ENCODE assay signal across 15 cellular contexts in genomic region chr1:51422367-51423097, GRCh38.
DNase-seq lines count a peak whose midpoint lies in the region; ATAC-seq and TF ChIP-seq lines count a peak whose summit lies in the region.
"Had no signal": no experiment of that assay in that cellular context is flagged by ENCODE, and none has a peak within 500 bp of the region (broad histone marks: within the 10 kb centered on the region; RNA-seq: fewer than 3 reads in every experiment).

No MANE protein-coding gene starts in this region.

- ATAC-seq in HG02623 (IDR thresholded peaks at IDR 0.05; ENCODE audit: unreplicated experiment) (no peak), GM18498 (IDR thresholded peaks at IDR 0.05; ENCODE audit: unreplicated experiment) (no peak)

- DNase-seq in PC-9 (no peak), epithelial cell of prostate (ENCODE audit: low read depth, low spot score) (no peak), NCI-H1436 treated with DMSO at 0.1 percent for 48 hours (lab: John Stamatoyannopoulos, UW) (no peak), SK-N-DZ (ENCODE audit: low spot score) (no peak)
- DNase-seq: activated CD4-positive, alpha-beta T cell treated with anti-CD3 and anti-CD28 coated beads for 1 hour; activated gamma-delta T cell treated with Interleukin-2 at 50 U/mL for 16 hours; GDM1; NCI-H1092; occipital lobe; stimulated activated CD4-positive, alpha-beta T cell treated with anti-CD3 and anti-CD28 coated beads, Interleukin-1b, Interleukin-23, amount 100 ng/mL, for 48 hours had no signal

- BruUV-seq in PC-9 (replicated peaks; lab: Mats Ljungman, UMichigan): no TSS peak

- H3K27ac ChIP-seq in PC-9: peak overlapping the region; percentile 49
- peak overlapping the region; percentile 3 for H3K27ac ChIP-seq in epithelial cell of prostate
- H3K27ac ChIP-seq in neural cell (ENCODE audit: low read length): peak overlapping the region; percentile 42

- intact Hi-C loops in PC-9 (cut with micrococcal nuclease; ENCODE audit: unreplicated experiment): no loop called here

- peak overlapping the region; percentile 9; the same call in 1 of the 2 replicates for H3K9ac ChIP-seq in ES-I3 (ENCODE audit: low read depth, low read length)
- H3K9ac ChIP-seq in neural cell (ENCODE audit: low read length): peak overlapping the region; percentile 20
- H3K9ac ChIP-seq: BLaER1 treated with 17β-estradiol and CSF1 and Interleukin-3, amounts not matched to agents 10 nM and 100 nM had no signal

- H3K79me2 ChIP-seq in PC-9 (ENCODE audit: low read depth): no peaks in the 10 kb centered on the region
- H3K79me2 ChIP-seq in neural cell (replicated peaks; ENCODE audit: insufficient read depth, low read length): peaks cover 43% of the 10 kb centered on the region

- H3F3A ChIP-seq in PC-9 (ENCODE audit: insufficient read depth, low read depth) (0 out of 2 replicates have a peak, but pooled peaks cover 6% of the 10 kb centered on the region), neural cell (ENCODE audit: insufficient read depth, low read length, poor library complexity, severe bottlenecking) (no peaks in the 10 kb centered on the region)

- H3K4me1 ChIP-seq in ES-I3 (ENCODE audit: insufficient read depth, low read length): peaks cover 19% of the 10 kb centered on the region
- H3K4me1 ChIP-seq in PC-9 (replicated peaks; ENCODE audit: insufficient read depth): no peaks in the 10 kb centered on the region

- H3K36me3 ChIP-seq in ES-I3 (ENCODE audit: insufficient read depth, low read length) (no peaks in the 10 kb centered on the region), PC-9 (ENCODE audit: low read depth) (peaks cover 9% of the 10 kb centered on the region; the same call in 1 of the 2 replicates), neural cell (ENCODE audit: insufficient read depth, low read length) (no peaks in the 10 kb centered on the region)

- H2AFZ ChIP-seq in PC-9 (no peak overlapping the region), neural cell (ENCODE audit: low read depth, low read length) (peak overlapping the region; percentile 29)

- no peak for TF ChIP-seq CTCF in PC-9 (conservative IDR thresholded peaks at IDR 0.05)
- TF ChIP-seq CTCF in neural cell (IDR thresholded peaks at IDR 0.05; ENCODE audit: poor library complexity, severe bottlenecking): no peak

- CTCF ChIA-PET in PC-9 (lab: Charles Lee): no interaction called here

- H3K4me2 ChIP-seq in PC-9: no peak overlapping the region
- H3K4me2 ChIP-seq in neural cell (ENCODE audit: low read length): peak overlapping the region; percentile 72

- H3K27me3 ChIP-seq in PC-9 (ENCODE audit: insufficient read depth, low read depth) (no peaks in the 10 kb centered on the region), neural cell (ENCODE audit: insufficient read depth, low read depth, low read length) (no peaks in the 10 kb centered on the region)
- H3K27me3 ChIP-seq: BLaER1 treated with 17β-estradiol and CSF1 and Interleukin-3, amounts not matched to agents 10 nM and 100 nM had no signal

- H4K20me1 ChIP-seq in PC-9 (ENCODE audit: insufficient read depth) (no peaks in the 10 kb centered on the region), neural cell (ENCODE audit: insufficient read depth) (no peaks in the 10 kb centered on the region)
- H4K20me1 ChIP-seq: BLaER1 treated with 17β-estradiol and CSF1 and Interleukin-3, amounts not matched to agents 10 nM and 100 nM had no signal

- no peaks in the 10 kb centered on the region for H3K9me3 ChIP-seq in ES-I3 (ENCODE audit: control insufficient read depth, insufficient read depth, low read length)
- no peaks in the 10 kb centered on the region for H3K9me3 ChIP-seq in PC-9 (ENCODE audit: insufficient read depth, low read depth)
- no peaks in the 10 kb centered on the region for H3K9me3 ChIP-seq in neural cell (ENCODE audit: low read length)
- H3K9me3 ChIP-seq: BLaER1 treated with 17β-estradiol and CSF1 and Interleukin-3, amounts not matched to agents 10 nM and 100 nM had no signal

- H3K4me3 ChIP-seq in PC-9: no peak overlapping the region
- H3K4me3 ChIP-seq in neural cell (ENCODE audit: low read length): peak overlapping the region; percentile 74
- H3K4me3 ChIP-seq: BLaER1 treated with 17β-estradiol and CSF1 and Interleukin-3, amounts not matched to agents 10 nM and 100 nM had no signal

- TF ChIP-seq EP300 in neural cell (conservative IDR thresholded peaks at IDR 0.05; ENCODE audit: poor library complexity, severe bottlenecking): no peak

- POLR2A ChIA-PET in PC-9 (lab: Charles Lee; ENCODE audit: unreplicated experiment): interaction anchor here (0.6 kb wide), 1 partner anchor 29 kb away, joined by 3 read pairs; no protein-coding TSS in a partner anchor

- H3K9me2 ChIP-seq in PC-9 (ENCODE audit: insufficient read depth) (no peaks in the 10 kb centered on the region), neural cell (ENCODE audit: insufficient read depth, low read length) (no peaks in the 10 kb centered on the region)

- no peak for TF ChIP-seq RAD21 in neural cell (conservative IDR thresholded peaks at IDR 0.05)

TF ChIP-seq in neural cell, 6 proteins besides CTCF, POLR2A, EP300 and RAD21:
- TF ChIP-seq TAF1 (IDR thresholded peaks at IDR 0.05; ENCODE audit: low read depth): no peak
- TF ChIP-seq SMC3 (conservative IDR thresholded peaks at IDR 0.05; ENCODE audit: poor library complexity): no peak
- TF ChIP-seq EZH2 (IDR thresholded peaks at IDR 0.05; ENCODE audit: borderline replicate concordance, insufficient read depth, low read length, poor library complexity, severe bottlenecking): no peak
- TF ChIP-seq MXI1 (conservative IDR thresholded peaks at IDR 0.05; ENCODE audit: poor library complexity, severe bottlenecking): no peak
- no peak for TF ChIP-seq REST (IDR thresholded peaks at IDR 0.05; ENCODE audit: borderline replicate concordance)
- TF ChIP-seq POLR2AphosphoS5 (IDR thresholded peaks at IDR 0.05): no peak
